ENCODE assay signal across 12 cellular contexts in genomic region chr19:39127812-39128510, GRCh38. TPM values are rescaled to one million over a fixed set of nuclear protein-coding genes. Genes with fewer than 3 reads are reported as not detected.
DNase-seq lines count a peak whose midpoint lies in the region; ATAC-seq and TF ChIP-seq lines count a peak whose summit lies in the region.
"Had no signal": no experiment of that assay in that cellular context is flagged by ENCODE, and none has a peak within 500 bp of the region (broad histone marks: within the 10 kb centered on the region; RNA-seq: fewer than 3 reads in every experiment).

No MANE protein-coding gene starts in this region.

- TF ChIP-seq CTCF in progenitor cell of endocrine pancreas (IDR thresholded peaks at IDR 0.05; ENCODE audit: unreplicated experiment), result no peak

- no peaks in the 10 kb centered on the region for H3K36me3 Mint-ChIP-seq in progenitor cell of endocrine pancreas (ENCODE audit: insufficient read depth)

- DNase-seq in DMS79 (lab: John Stamatoyannopoulos, UW) (peak; percentile 12), RPMI8226 (peak; percentile 89), fibroblast of gingiva (ENCODE audit: low read depth) (peak; percentile 19), progenitor cell of endocrine pancreas (ENCODE audit: low spot score, unreplicated experiment) (no peak), kidney glomerular epithelial cell (lab: John Stamatoyannopoulos, UW) (no peak), GM03348 (ENCODE audit: low spot score) (no peak), germinal center (ENCODE audit: low spot score) (no peak)
- DNase-seq: activated CD4-positive, alpha-beta T cell treated with anti-CD3 and anti-CD28 coated beads, Interleukin-2, amount 50 U/mL, for 1 hour; GF-D8; hippocampal formation had no signal

- peaks cover 48% of the 10 kb centered on the region for H3K4me1 Mint-ChIP-seq in progenitor cell of endocrine pancreas (ENCODE audit: low read depth)

- H3K27ac Mint-ChIP-seq in progenitor cell of endocrine pancreas, result no peak overlapping the region

- H3K27me3 Mint-ChIP-seq in progenitor cell of endocrine pancreas, result no peaks in the 10 kb centered on the region

- peak overlapping the region; percentile 89 for H3K4me3 Mint-ChIP-seq in progenitor cell of endocrine pancreas (ENCODE audit: low read depth)

- ATAC-seq in HG03139 (IDR thresholded peaks at IDR 0.05; ENCODE audit: unreplicated experiment), result no peak

- H3K9me3 Mint-ChIP-seq in progenitor cell of endocrine pancreas (ENCODE audit: low read depth), result no peaks in the 10 kb centered on the region

RNA-seq across cellular contexts. Expression of gene PAK4, which starts 2.4 kb away (rescaled TPM):
- total RNA-seq in progenitor cell of endocrine pancreas, result 73.9 and 75.8 TPM in 2 replicates

RNA-seq across cellular contexts. Expression of gene ACP7, which starts 43.8 kb away (rescaled TPM):
- not detected in 2 replicates for total RNA-seq in progenitor cell of endocrine pancreas
- total RNA-seq: posterior vena cava had no signal

Comparison
In these comparisons a context has a peak if more than half of its experiments do, and no peak if none do; other contexts are left out.
1. DNase-seq: peak in DMS79 (single experiment), RPMI8226 (single experiment) and fibroblast of gingiva (single experiment); none in progenitor cell of endocrine pancreas (single experiment), kidney glomerular epithelial cell (single experiment), GM03348 (single experiment) and germinal center (single experiment).